In the genomic region with DNA sequence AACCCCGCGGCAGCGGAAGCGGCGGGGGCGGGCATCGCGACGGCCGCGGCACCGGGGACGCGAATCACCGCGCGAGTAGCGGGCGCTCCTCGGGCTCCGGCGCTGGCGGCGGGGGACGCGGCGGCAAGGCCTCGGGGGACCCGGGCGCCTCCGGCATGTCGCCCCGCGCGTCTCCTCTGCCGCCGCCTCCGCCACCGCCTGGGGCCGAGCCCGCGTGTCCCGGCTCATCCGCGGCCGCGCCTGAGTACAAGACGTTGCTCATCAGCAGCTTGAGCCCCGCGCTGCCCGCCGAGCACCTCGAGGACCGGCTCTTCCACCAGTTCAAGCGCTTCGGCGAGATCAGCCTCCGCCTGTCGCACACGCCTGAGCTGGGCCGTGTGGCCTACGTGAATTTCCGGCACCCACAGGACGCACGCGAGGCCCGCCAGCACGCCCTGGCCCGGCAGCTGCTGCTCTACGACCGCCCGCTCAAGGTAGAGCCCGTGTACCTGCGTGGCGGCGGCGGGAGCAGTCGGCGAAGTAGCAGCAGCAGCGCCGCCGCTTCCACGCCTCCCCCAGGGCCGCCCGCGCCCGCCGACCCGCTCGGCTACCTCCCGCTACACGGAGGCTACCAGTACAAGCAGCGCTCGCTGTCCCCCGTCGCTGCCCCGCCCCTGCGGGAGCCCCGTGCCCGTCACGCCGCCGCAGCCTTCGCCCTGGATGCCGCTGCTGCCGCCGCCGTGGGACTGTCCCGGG, we compare ENCODE assay signal across 1 cellular context.
TF ChIP-seq lines count a peak whose summit lies in the region.

No MANE protein-coding gene starts in this region.

TF ChIP-seq in H1, 55 proteins besides CTCF, POLR2A, EP300 and RAD21:
- TF ChIP-seq TBP (IDR thresholded peaks at IDR 0.05; ENCODE audit: low read depth, low read length) (no peak), MAFK (IDR thresholded peaks at IDR 0.05; ENCODE audit: low read depth, low read length) (no peak), CHD7 (IDR thresholded peaks at IDR 0.05; ENCODE audit: insufficient replicate concordance, low read length) (no peak), CBX5 (IDR thresholded peaks at IDR 0.05; ENCODE audit: low read depth, low read length) (no peak), NANOG (IDR thresholded peaks at IDR 0.05; ENCODE audit: insufficient read depth, low read depth, low read length, poor library complexity, severe bottlenecking) (no peak), JUN (IDR thresholded peaks at IDR 0.05; ENCODE audit: low read depth, low read length) (no peak), CREB1 (IDR thresholded peaks at IDR 0.05) (no peak), YY1 (IDR thresholded peaks at IDR 0.05; ENCODE audit: low read depth, low read length) (no peak), KDM5A (IDR thresholded peaks at IDR 0.05; ENCODE audit: low read length) (no peak), SP1 (IDR thresholded peaks at IDR 0.05; ENCODE audit: low read depth, low read length) (no peak), BACH1 (IDR thresholded peaks at IDR 0.05; ENCODE audit: low read length) (no peak), MAX (IDR thresholded peaks at IDR 0.05) (peak; percentile 69), ATF3 (IDR thresholded peaks at IDR 0.05; ENCODE audit: insufficient read depth, low read depth, low read length) (no peak), CHD1 (IDR thresholded peaks at IDR 0.05; ENCODE audit: low read depth, low read length) (no peak), HDAC2 (IDR thresholded peaks at IDR 0.05; ENCODE audit: borderline replicate concordance in 1 of 2, low read depth in 2 of 2, low read length in 2 of 2) (no peak), CHD2 (IDR thresholded peaks at IDR 0.05; ENCODE audit: low read length) (no peak), RFX5 (IDR thresholded peaks at IDR 0.05; ENCODE audit: borderline replicate concordance, low read depth, low read length) (no peak), SP2 (IDR thresholded peaks at IDR 0.05; ENCODE audit: low read length) (no peak), POU5F1 (IDR thresholded peaks at IDR 0.05; ENCODE audit: low read depth, low read length) (no peak), BCL11A (IDR thresholded peaks at IDR 0.05; ENCODE audit: low read depth in 2 of 2, low read length in 2 of 2) (no peak), RBBP5 (IDR thresholded peaks at IDR 0.05; ENCODE audit: borderline replicate concordance, low read depth, low read length) (no peak), SRF (IDR thresholded peaks at IDR 0.05; ENCODE audit: low read depth, low read length) (no peak), CBX8 (IDR thresholded peaks at IDR 0.05; ENCODE audit: borderline replicate concordance, low read depth, low read length) (no peak), TEAD4 (IDR thresholded peaks at IDR 0.05; ENCODE audit: low read depth, low read length) (no peak), KDM1A (IDR thresholded peaks at IDR 0.05; ENCODE audit: borderline replicate concordance, low read length) (no peak), TAF7 (optimal IDR thresholded peaks at IDR 0.05; ENCODE audit: borderline replicate concordance, low read depth, low read length) (no peak), KDM4A (IDR thresholded peaks at IDR 0.05; ENCODE audit: low read depth, low read length, severe bottlenecking) (peak; percentile 26), TAF1 (IDR thresholded peaks at IDR 0.05; ENCODE audit: low read depth, low read length) (peak; percentile 61), EGR1 (IDR thresholded peaks at IDR 0.05; ENCODE audit: borderline replicate concordance, low read depth, low read length) (no peak), SP4 (IDR thresholded peaks at IDR 0.05; ENCODE audit: low read length) (no peak), SUZ12 (IDR thresholded peaks at IDR 0.05; ENCODE audit: low read length) (no peak), BRCA1 (IDR thresholded peaks at IDR 0.05; ENCODE audit: low read depth, low read length) (no peak), CEBPB (IDR thresholded peaks at IDR 0.05; ENCODE audit: low read depth, low read length) (no peak), PHF8 (conservative IDR thresholded peaks at IDR 0.05; ENCODE audit: low read depth, low read length) (peak; percentile 52; the same call in 1 of the 2 replicates), GABPA (IDR thresholded peaks at IDR 0.05; ENCODE audit: borderline replicate concordance, insufficient read depth, low read length) (0 out of 2 replicates have a peak, but pooled peaks have one; percentile 12), RXRA (IDR thresholded peaks at IDR 0.05; ENCODE audit: insufficient read depth, low read depth, low read length) (no peak), E2F6 (IDR thresholded peaks at IDR 0.05) (peak; percentile 75; the same call in 1 of the 2 replicates), EZH2 (IDR thresholded peaks at IDR 0.05; ENCODE audit: low read depth, low read length, severe bottlenecking) (no peak), ZNF274 (IDR thresholded peaks at IDR 0.05; ENCODE audit: borderline replicate concordance, extremely low read depth, low read length) (no peak), SIX5 (IDR thresholded peaks at IDR 0.05; ENCODE audit: low read depth, low read length) (no peak), RNF2 (IDR thresholded peaks at IDR 0.05; ENCODE audit: borderline replicate concordance, low read depth, low read length, missing control alignments, poor library complexity, severe bottlenecking) (no peak), SAP30 (IDR thresholded peaks at IDR 0.05; ENCODE audit: insufficient read depth, insufficient replicate concordance, low read length) (no peak), TCF12 (IDR thresholded peaks at IDR 0.05; ENCODE audit: low read depth, low read length) (no peak)
- TF ChIP-seq, protein P1, sequence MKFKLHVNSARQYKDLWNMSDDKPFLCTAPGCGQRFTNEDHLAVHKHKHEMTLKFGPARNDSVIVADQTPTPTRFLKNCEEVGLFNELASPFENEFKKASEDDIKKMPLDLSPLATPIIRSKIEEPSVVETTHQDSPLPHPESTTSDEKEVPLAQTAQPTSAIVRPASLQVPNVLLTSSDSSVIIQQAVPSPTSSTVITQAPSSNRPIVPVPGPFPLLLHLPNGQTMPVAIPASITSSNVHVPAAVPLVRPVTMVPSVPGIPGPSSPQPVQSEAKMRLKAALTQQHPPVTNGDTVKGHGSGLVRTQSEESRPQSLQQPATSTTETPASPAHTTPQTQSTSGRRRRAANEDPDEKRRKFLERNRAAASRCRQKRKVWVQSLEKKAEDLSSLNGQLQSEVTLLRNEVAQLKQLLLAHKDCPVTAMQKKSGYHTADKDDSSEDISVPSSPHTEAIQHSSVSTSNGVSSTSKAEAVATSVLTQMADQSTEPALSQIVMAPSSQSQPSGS (IDR thresholded peaks at IDR 0.05; ENCODE audit: low read length) = no peak
